In the genomic region with DNA sequence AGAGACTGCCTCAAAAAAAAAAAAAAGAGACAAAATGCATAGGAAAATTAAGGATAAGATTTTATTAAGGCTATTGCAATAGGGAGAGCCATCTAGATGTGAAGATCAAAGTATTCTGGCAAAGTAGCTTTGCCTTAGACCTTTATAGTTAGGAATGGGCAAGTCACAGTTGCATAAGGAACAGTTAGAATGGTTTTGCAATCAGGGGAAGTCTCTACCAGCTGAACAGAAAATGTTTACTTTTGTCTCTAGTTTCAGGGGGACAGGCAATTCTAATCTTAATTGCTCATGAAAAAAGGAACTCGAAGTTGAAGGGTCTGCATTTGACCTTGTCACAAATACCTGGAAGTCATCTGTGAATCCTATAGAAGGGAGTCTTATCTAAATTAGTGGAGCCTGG, we compare ENCODE assay signal across 23 cellular contexts. TPM values are rescaled to one million over a fixed set of nuclear protein-coding genes. Genes with fewer than 3 reads are reported as not detected.
DNase-seq lines count a peak whose midpoint lies in the region; ATAC-seq and TF ChIP-seq lines count a peak whose summit lies in the region.
"Had no signal": no experiment of that assay in that cellular context is flagged by ENCODE, and none has a peak within 500 bp of the region (broad histone marks: within the 10 kb centered on the region; RNA-seq: fewer than 3 reads in every experiment).

No MANE protein-coding gene starts in this region.

- no peaks in the 10 kb centered on the region for H3K36me3 ChIP-seq in OCI-LY7 (ENCODE audit: insufficient read depth, low read length)
- H3K36me3 ChIP-seq: left ventricle myocardium inferior, vagina had no signal

- no peak for TF ChIP-seq CTCF in OCI-LY7 (conservative IDR thresholded peaks at IDR 0.05; ENCODE audit: low read length)

- H2AFZ ChIP-seq in OCI-LY7 (ENCODE audit: low read length): 0 out of 2 replicates have a peak overlapping the region, but pooled peaks have one; percentile 20

- peak overlapping the region; percentile 44 for H3K4me2 ChIP-seq in OCI-LY7 (ENCODE audit: low read length)

- peak overlapping the region; percentile 13 for H3K27ac ChIP-seq in OCI-LY7 (ENCODE audit: low read depth, low read length, poor library complexity, severe bottlenecking)
- H3K27ac ChIP-seq: left ventricle myocardium inferior, testis, vagina had no signal

- H3K4me3 ChIP-seq in OCI-LY7 (ENCODE audit: low read depth, low read length, poor library complexity, severe bottlenecking): no peak overlapping the region
- H3K4me3 ChIP-seq: left ventricle myocardium inferior, testis, vagina had no signal

- H3K9me2 ChIP-seq in OCI-LY7 (ENCODE audit: insufficient read depth, low read length): no peaks in the 10 kb centered on the region

- H3K9me3 ChIP-seq in OCI-LY7 (ENCODE audit: low read length): no peaks in the 10 kb centered on the region
- H3K9me3 ChIP-seq: left ventricle myocardium inferior, testis, vagina had no signal

- BruUV-seq in OCI-LY7 (replicated peaks; lab: Mats Ljungman, UMichigan): no TSS peak

- POLR2A ChIA-PET in OCI-LY7 (lab: Charles Lee): interaction anchor here (0.6 to 1.2 kb wide), 7 partner anchors 9 to 67 kb away, joined by 3 to 5 read pairs (median 4); a partner anchor contains a TSS

- peaks cover 41% of the 10 kb centered on the region for H3K4me1 ChIP-seq in OCI-LY7 (ENCODE audit: insufficient read depth, low read length, poor library complexity, severe bottlenecking)
- H3K4me1 ChIP-seq: left ventricle myocardium inferior, testis, vagina had no signal

- peak; percentile 65 for DNase-seq in AML-193 (lab: John Stamatoyannopoulos, UW)
- peak; percentile 23 to 50 for DNase-seq in Kasumi-1 (lab: John Stamatoyannopoulos, UW)
- no peak for DNase-seq in OCI-LY7 (ENCODE audit: low spot score)
- DNase-seq in iris pigment epithelial cell (ENCODE audit: low read depth): peak; percentile 23
- DNase-seq in NCI-H1436 treated with DMSO at 0.1 percent for 48 hours (lab: John Stamatoyannopoulos, UW): no peak
- no peak for DNase-seq in epidermal melanocyte (ENCODE audit: insufficient read length, low spot score)
- DNase-seq in T-helper 9 cell: no peak
- DNase-seq: activated CD4-positive, alpha-beta T cell treated with anti-CD3 and anti-CD28 coated beads, Interleukin-2, amount 10 ng/mL, durations not matched to agents 7 days and 5 days; activated naive CD8-positive, alpha-beta T cell treated with anti-CD3 and anti-CD28 coated beads, Interleukin-2, amount 50 U/mL, for 24 hours; activated T-cell treated with anti-CD3 and anti-CD28 coated beads, Interleukin-2, amount 50 U/mL, for 24 hours; CD8-positive, alpha-beta memory T cell; left ventricle myocardium inferior; NCI-H1092 treated with DMSO at 0.1 percent for 48 hours; NCI-H187 treated with DMSO at 0.1 percent for 48 hours; NCI-H2171 treated with DMSO at 0.1 percent for 48 hours; NCI-H526; stimulated activated CD4-positive, alpha-beta T cell treated with anti-CD3 and anti-CD28 coated beads, Interleukin-15, amount 100 ng/mL, for 24 hours; stimulated activated naive CD4-positive, alpha-beta T cell; testis had no signal

- H3K79me2 ChIP-seq in OCI-LY7 (ENCODE audit: insufficient read depth, low read depth, low read length): no peaks in the 10 kb centered on the region

- H4K20me1 ChIP-seq in OCI-LY7 (ENCODE audit: insufficient read depth, low read length): no peaks in the 10 kb centered on the region

- ATAC-seq in GM21528 (IDR thresholded peaks at IDR 0.05; ENCODE audit: low FRiP score, unreplicated experiment): no peak
- ATAC-seq: activated naive CD8-positive, alpha-beta T cell treated with anti-CD3 and anti-CD28 coated beads, Interleukin-2, amount 50 U/mL, for 24 hours; HCT116; WTC11 had no signal

- CTCF ChIA-PET in OCI-LY7 (lab: Charles Lee; ENCODE audit: unreplicated experiment): interaction anchor here (1.0 kb wide), 1 partner anchor 36 kb away, joined by 3 read pairs; no protein-coding TSS in a partner anchor

- intact Hi-C loops in OCI-LY7 (cut with micrococcal nuclease; ENCODE audit: unreplicated experiment): no loop called here

RNA-seq across cellular contexts. Expression of a gene that starts 13.1 kb away (rescaled TPM):
- 117 and 164 TPM in 2 replicates for total RNA-seq in OCI-LY7 (2014; rRNA removed; shearing (Covaris generic))
- 99.0 and 105 TPM in 2 replicates for total RNA-seq in OCI-LY7 (2022)

RNA-seq across cellular contexts. Expression of a gene that starts 36.7 kb away (rescaled TPM):
- 27.2 and 31.6 TPM in 2 replicates for total RNA-seq in OCI-LY7 (2014; rRNA removed; shearing (Covaris generic))
- 68.0 and 71.2 TPM in 2 replicates for total RNA-seq in OCI-LY7 (2022)

Comparison
In these comparisons a context has a peak if more than half of its experiments do, and no peak if none do; other contexts are left out.
1. DNase-seq: peak in AML-193 (2 of 2), Kasumi-1 (2 of 2) and iris pigment epithelial cell (single experiment); none in OCI-LY7 (single experiment), NCI-H1436 treated with DMSO at 0.1 percent for 48 hours (single experiment), epidermal melanocyte (single experiment) and T-helper 9 cell (single experiment).